ENCODE assay signal across 16 cellular contexts in the genomic region with DNA sequence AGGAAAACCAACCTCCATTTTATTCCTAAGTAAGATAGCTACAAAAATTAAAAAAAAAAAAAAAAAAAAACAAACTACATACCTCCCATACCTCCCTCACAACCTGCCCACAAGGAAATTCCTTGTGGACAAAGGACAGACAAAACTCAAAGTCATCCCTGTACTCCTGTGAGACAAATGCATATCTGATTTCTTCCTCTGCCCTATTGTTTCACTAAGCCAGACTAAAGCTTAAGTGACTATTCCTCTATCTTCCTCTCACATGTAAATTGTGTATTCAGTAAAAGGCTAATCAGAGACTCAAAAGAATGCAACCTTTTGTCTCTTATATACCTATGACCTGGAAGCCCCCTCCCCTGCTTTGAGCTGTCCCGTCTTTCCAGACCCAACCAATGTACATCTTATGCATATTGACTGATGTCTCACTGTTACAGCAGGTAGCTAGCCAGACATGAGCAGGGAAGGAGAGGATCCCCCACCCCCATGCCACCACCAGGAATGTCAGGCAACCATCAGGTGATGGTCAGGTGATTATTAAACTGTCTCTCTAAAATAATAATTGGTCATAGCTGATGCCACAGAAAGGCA.
"Had no signal": no experiment of that assay in that cellular context is flagged by ENCODE, and none has a peak within 500 bp of the region (broad histone marks: within the 10 kb centered on the region; RNA-seq: fewer than 3 reads in every experiment).

No MANE protein-coding gene starts in this region.

- H3K4me3 Mint-ChIP-seq: activated CD8-positive, alpha-beta memory T cell treated with anti-CD3 and anti-CD28 coated beads, Interleukin-2, amount 10 ng/mL, durations not matched to agents 7 days and 5 days; activated T-cell treated with anti-CD3 and anti-CD28 coated beads, Interleukin-2, amount 50 U/mL, for 24 hours; immature natural killer cell; natural killer cell had no signal

- H3K4me1 Mint-ChIP-seq: immature natural killer cell, natural killer cell had no signal

- H3K9me3 Mint-ChIP-seq: activated T-cell treated with anti-CD3 and anti-CD28 coated beads, Interleukin-2, amount 50 U/mL, for 24 hours; natural killer cell had no signal

- H3K27ac Mint-ChIP-seq: activated CD8-positive, alpha-beta memory T cell treated with anti-CD3 and anti-CD28 coated beads, Interleukin-2, amount 10 ng/mL, durations not matched to agents 7 days and 5 days; activated naive CD4-positive, alpha-beta T cell treated with anti-CD3 and anti-CD28 coated beads, Interleukin-2, amount 50 U/mL, for 72 hours; activated T-cell treated with anti-CD3 and anti-CD28 coated beads, Interleukin-2, amount 50 U/mL, for 24 hours; immature natural killer cell; natural killer cell had no signal

- H3K27me3 Mint-ChIP-seq: activated CD8-positive, alpha-beta memory T cell treated with anti-CD3 and anti-CD28 coated beads, Interleukin-2, amount 10 ng/mL, durations not matched to agents 7 days and 5 days; activated T-cell treated with anti-CD3 and anti-CD28 coated beads, Interleukin-2, amount 50 U/mL, for 24 hours had no signal

- DNase-seq: activated CD4-positive, alpha-beta T cell treated with anti-CD3 and anti-CD28 coated beads for 1 hour; activated CD4-positive, alpha-beta T cell treated with anti-CD3 and anti-CD28 coated beads, Interleukin-2, amount 50 U/mL, for 48 hours; activated CD8-positive, alpha-beta memory T cell treated with anti-CD3 and anti-CD28 coated beads, Interleukin-2, amount 10 ng/mL, durations not matched to agents 7 days and 5 days; activated effector memory CD4-positive, alpha-beta T cell treated with Interleukin-2 at 50 U/mL for 16 hours; activated T-cell treated with anti-CD3 and anti-CD28 coated beads, Interleukin-2, amount 50 U/mL, for 24 hours; dorsolateral prefrontal cortex; immature natural killer cell; left colon; natural killer cell; right lobe of liver; stimulated activated CD4-positive, alpha-beta T cell treated with anti-CD3 and anti-CD28 coated beads, Interleukin-12 subunit alpha, Interleukin-12 subunit beta, amount 100 ng/mL, for 4 hours; stimulated activated naive CD4-positive, alpha-beta T cell had no signal

- H3K36me3 Mint-ChIP-seq: natural killer cell had no signal

- H3K27ac ChIP-seq: breast epithelium, dorsolateral prefrontal cortex, prostate gland, right lobe of liver, suprapubic skin had no signal
